In genomic region chr1:77541162-77541545, GRCh38 we compare ENCODE assay signal across 13 cellular contexts.
A peak's percentile ranks its signal among the peaks of the same experiment; 100 is the strongest.
DNase-seq lines count a peak whose midpoint lies in the region; ATAC-seq, FAIRE-seq and TF ChIP-seq lines count a peak whose summit lies in the region.
"Had no signal": no experiment of that assay in that cellular context is flagged by ENCODE, and none has a peak within 500 bp of the region (broad histone marks: within the 10 kb centered on the region; RNA-seq: fewer than 3 reads in every experiment).

No MANE protein-coding gene starts in this region.

- no peak for DNase-seq in HFFc6
- DNase-seq in naive B cell, result no peak
- DNase-seq in LoVo (ENCODE audit: low spot score), result no peak
- DNase-seq in right cardiac atrium, result no peak
- DNase-seq in activated CD4-positive, alpha-beta T cell treated with anti-CD3 and anti-CD28 coated beads for 36 hours, result no peak
- DNase-seq in pancreas, result no peak
- DNase-seq: NCI-H82, T-cell had no signal

- H3K9me3 ChIP-seq in right cardiac atrium (ENCODE audit: control insufficient read depth, low read length) (no peaks in the 10 kb centered on the region), pancreas (no peaks in the 10 kb centered on the region)
- H3K9me3 ChIP-seq: thyroid gland had no signal

- H3K4me1 Mint-ChIP-seq in HFFc6 (ENCODE audit: low read depth), result peaks cover 96% of the 10 kb centered on the region
- peaks cover 11% of the 10 kb centered on the region in 3 donors for H3K4me1 Mint-ChIP-seq in naive B cell
- H3K4me1 Mint-ChIP-seq in activated CD4-positive, alpha-beta T cell treated with anti-CD3 and anti-CD28 coated beads for 36 hours, result peaks cover 2% of the 10 kb centered on the region
- H3K4me1 Mint-ChIP-seq: mesothelial cell of epicardium had no signal

- H3K4me3 ChIP-seq in right cardiac atrium (ENCODE audit: low read length) (no peak overlapping the region), pancreas (no peak overlapping the region)
- H3K4me3 ChIP-seq: thyroid gland had no signal

- H3K27ac Mint-ChIP-seq in HFFc6 (peak overlapping the region; percentile 98), naive B cell (peak overlapping the region in 4 of 6 donors; percentile 29 to 75 (median 47))
- no peak overlapping the region for H3K27ac Mint-ChIP-seq in activated CD4-positive, alpha-beta T cell treated with anti-CD3 and anti-CD28 coated beads for 36 hours
- H3K27ac Mint-ChIP-seq: mesothelial cell of epicardium, T-cell had no signal

- H3K36me3 ChIP-seq in pancreas, result no peaks in the 10 kb centered on the region
- H3K36me3 ChIP-seq: thyroid gland had no signal

- POLR2A ChIA-PET in activated CD4-positive, alpha-beta T cell treated with anti-CD3 and anti-CD28 coated beads for 36 hours (lab: Charles Lee), result no interaction called here

- H3K27me3 ChIP-seq in right cardiac atrium (ENCODE audit: control insufficient read depth, insufficient read depth), result no peaks in the 10 kb centered on the region
- no peaks in the 10 kb centered on the region for H3K27me3 ChIP-seq in pancreas
- H3K27me3 ChIP-seq: thyroid gland had no signal

- H3K9me3 Mint-ChIP-seq in HFFc6 (no peaks in the 10 kb centered on the region), naive B cell (no peaks in the 10 kb centered on the region)
- H3K9me3 Mint-ChIP-seq in activated CD4-positive, alpha-beta T cell treated with anti-CD3 and anti-CD28 coated beads for 36 hours (ENCODE audit: low read depth), result no peaks in the 10 kb centered on the region
- H3K9me3 Mint-ChIP-seq: mesothelial cell of epicardium, T-cell had no signal

- WGBS in right cardiac atrium, result 96% methylated on average over 5 of the region's 5 CpGs
- 86 to 94% methylated on average over 5 of the region's 5 CpGs for WGBS in pancreas, 2 donors

- intact Hi-C loops in right cardiac atrium (cut with DNase I), result no loop called here
- intact Hi-C loops in activated CD4-positive, alpha-beta T cell treated with anti-CD3 and anti-CD28 coated beads for 36 hours (cut with DNase I, micrococcal nuclease), result no loop called here
- intact Hi-C loops in pancreas (cut with DNase I), result no loop called here

- TF ChIP-seq CTCF in HFFc6 (IDR thresholded peaks at IDR 0.05) (no peak), pancreas (IDR thresholded peaks at IDR 0.05) (no peak)

- no peaks in the 10 kb centered on the region; the same call in 1 of the 2 replicates for H3K27me3 Mint-ChIP-seq in HFFc6 (ENCODE audit: insufficient read depth)
- H3K27me3 Mint-ChIP-seq in naive B cell, result no peaks in the 10 kb centered on the region
- no peaks in the 10 kb centered on the region for H3K27me3 Mint-ChIP-seq in activated CD4-positive, alpha-beta T cell treated with anti-CD3 and anti-CD28 coated beads for 36 hours
- H3K27me3 Mint-ChIP-seq: T-cell had no signal

- H3K4me1 ChIP-seq in right cardiac atrium (ENCODE audit: control insufficient read depth, insufficient read depth, low read length) (peaks cover 6% of the 10 kb centered on the region), pancreas (peaks cover 0 to 14% (median 9%) of the 10 kb centered on the region in 3 donors)

- no peak for FAIRE-seq in pancreas (lab: Jason Lieb, UNC)
- FAIRE-seq: endometrium had no signal

- H3K4me3 Mint-ChIP-seq in HFFc6 (no peak overlapping the region; the same call in 1 of the 2 replicates), naive B cell (peak overlapping the region in 2 of 8 donors; percentile 25 to 52)
- H3K4me3 Mint-ChIP-seq in activated CD4-positive, alpha-beta T cell treated with anti-CD3 and anti-CD28 coated beads for 36 hours, result no peak overlapping the region
- H3K4me3 Mint-ChIP-seq: mesothelial cell of epicardium, T-cell had no signal

- no peak overlapping the region for H3K27ac ChIP-seq in right cardiac atrium (ENCODE audit: low read length)
- H3K27ac ChIP-seq in pancreas, result no peak overlapping the region

- H3K36me3 Mint-ChIP-seq in HFFc6 (ENCODE audit: low read depth), result peaks cover 14% of the 10 kb centered on the region; the same call in 1 of the 2 replicates
- H3K36me3 Mint-ChIP-seq in naive B cell, result no peaks in the 10 kb centered on the region
- peaks cover 3% of the 10 kb centered on the region for H3K36me3 Mint-ChIP-seq in activated CD4-positive, alpha-beta T cell treated with anti-CD3 and anti-CD28 coated beads for 36 hours (ENCODE audit: low read depth)
- H3K36me3 Mint-ChIP-seq: mesothelial cell of epicardium had no signal

- ATAC-seq in GM19023 (IDR thresholded peaks at IDR 0.05; ENCODE audit: unreplicated experiment) (peak; percentile 40), HG03442 (IDR thresholded peaks at IDR 0.05; ENCODE audit: unreplicated experiment) (peak; percentile 37), naive B cell (ENCODE audit: low read depth in 2 of 2) (peak in 1 of 2 donors; percentile 45), right cardiac atrium (no peak), pancreas (no peak)
- ATAC-seq in activated CD4-positive, alpha-beta T cell treated with anti-CD3 and anti-CD28 coated beads for 36 hours, result no peak
- ATAC-seq: T-cell had no signal

- CTCF ChIA-PET in activated CD4-positive, alpha-beta T cell treated with anti-CD3 and anti-CD28 coated beads for 36 hours (lab: Charles Lee), result interaction anchor here (0.6 to 0.8 kb wide), 2 partner anchors 362 to 392 kb away, joined by 3 to 4 read pairs; no protein-coding TSS in a partner anchor

Comparison
In these comparisons a context has a peak if more than half of its experiments do, and no peak if none do; other contexts are left out.
1. ATAC-seq: peak in GM19023 (single experiment) and HG03442 (single experiment); none in right cardiac atrium (0 of 2), activated CD4-positive, alpha-beta T cell treated with anti-CD3 and anti-CD28 coated beads for 36 hours (single experiment) and pancreas (0 of 4).